Comparison of ENCODE assay signal across 27 cellular contexts in genomic region chr1:220708929-220709801, GRCh38. TPM values are rescaled to one million over a fixed set of nuclear protein-coding genes. Genes with fewer than 3 reads are reported as not detected.
DNase-seq lines count a peak whose midpoint lies in the region; ATAC-seq, FAIRE-seq and TF ChIP-seq lines count a peak whose summit lies in the region.
"Had no signal": no experiment of that assay in that cellular context is flagged by ENCODE, and none has a peak within 500 bp of the region (broad histone marks: within the 10 kb centered on the region; RNA-seq: fewer than 3 reads in every experiment).

No MANE protein-coding gene starts in this region.

- FAIRE-seq in colon (lab: Jason Lieb, UNC) (peak; percentile 21), small intestine (lab: Jason Lieb, UNC) (no peak)
- FAIRE-seq: astrocyte, keratinocyte had no signal

- DNase-seq in NCI-H2171 treated with DMSO at 0.1 percent for 48 hours (lab: John Stamatoyannopoulos, UW) (peak; percentile 57), NCI-H2171 (lab: John Stamatoyannopoulos, UW) (no peak), small intestine (peak; percentile 94), NCI-H146 treated with DMSO at 0.1 percent for 48 hours (lab: John Stamatoyannopoulos, UW; ENCODE audit: unreplicated experiment) (no peak), SW480 (ENCODE audit: low spot score) (no peak), smooth muscle cell (lab: John Stamatoyannopoulos, UW; ENCODE audit: unreplicated experiment) (no peak)
- DNase-seq: activated CD4-positive, alpha-beta T cell treated with anti-CD3 and anti-CD28 coated beads, Interleukin-2, amount 10 ng/mL, durations not matched to agents 7 days and 5 days; activated naive CD8-positive, alpha-beta T cell treated with anti-CD3 and anti-CD28 coated beads for 36 hours; BE2C; H9; mesenchymal stem cell; MM.1S; NCI-H1436; occipital lobe; PC-9; SJCRH30; spleen; stimulated activated CD4-positive, alpha-beta T cell treated with anti-CD3 and anti-CD28 coated beads, Interleukin-4, amount 100 ng/mL, for 4 hours; stimulated activated naive CD8-positive, alpha-beta T cell treated with anti-CD3 and anti-CD28 coated beads, Interleukin-15, amount 100 ng/mL, for 72 hours; T-helper 1 cell; tibial artery had no signal

- peaks cover 0 to 19% of the 10 kb centered on the region in 2 donors for H3K4me1 ChIP-seq in small intestine (ENCODE audit: control insufficient read depth in 2 of 2, insufficient read depth in 1 of 2, low read depth in 1 of 2, low read length in 1 of 2)
- no peaks in the 10 kb centered on the region for H3K4me1 ChIP-seq in smooth muscle cell (ENCODE audit: low read depth)
- H3K4me1 ChIP-seq: BE2C, tibial artery had no signal

- H3K36me3 ChIP-seq in small intestine (ENCODE audit: control insufficient read depth in 2 of 2, insufficient read depth in 2 of 2, low read length in 2 of 2) (no peaks in the 10 kb centered on the region), smooth muscle cell (ENCODE audit: low read depth) (no peaks in the 10 kb centered on the region)
- H3K36me3 ChIP-seq: BE2C, SJCRH30, spleen, tibial artery had no signal

- 9 to 49% (median 25%) methylated on average over 9 of the region's 9 CpGs for WGBS in small intestine, 3 donors
- WGBS in smooth muscle cell (ENCODE audit: low lambda C conversion rate): 84% methylated on average over 9 of the region's 9 CpGs

- no peak overlapping the region for H3K9ac ChIP-seq in smooth muscle cell (ENCODE audit: low read depth)

- no peaks in the 10 kb centered on the region for H4K20me1 ChIP-seq in smooth muscle cell (ENCODE audit: low read depth)

- H3F3A ChIP-seq in smooth muscle cell (ENCODE audit: low read depth): no peaks in the 10 kb centered on the region

- no peaks in the 10 kb centered on the region for H3K79me2 ChIP-seq in smooth muscle cell (ENCODE audit: low read depth)

- H3K4me3 ChIP-seq in small intestine (ENCODE audit: low read depth in 1 of 2, low read length in 2 of 2) (no peak overlapping the region), smooth muscle cell (no peak overlapping the region)
- H3K4me3 ChIP-seq: PC-9, SJCRH30, spleen, tibial artery had no signal

- H3K9me3 ChIP-seq in small intestine (ENCODE audit: control insufficient read depth, low read depth): no peaks in the 10 kb centered on the region
- H3K9me3 ChIP-seq in smooth muscle cell (replicated peaks; ENCODE audit: low read depth): no peaks in the 10 kb centered on the region
- H3K9me3 ChIP-seq: BE2C, SJCRH30, spleen, tibial artery had no signal

- no peak overlapping the region for H2AFZ ChIP-seq in smooth muscle cell (ENCODE audit: low read depth)
- H2AFZ ChIP-seq: PC-9 had no signal

- H3K27me3 ChIP-seq in small intestine (ENCODE audit: control insufficient read depth in 2 of 2, insufficient read depth in 2 of 2, low read length in 2 of 2) (no peaks in the 10 kb centered on the region), smooth muscle cell (ENCODE audit: low read depth) (no peaks in the 10 kb centered on the region)
- H3K27me3 ChIP-seq: BE2C, SJCRH30, spleen, tibial artery had no signal

- H3K27ac ChIP-seq in small intestine (ENCODE audit: low read depth in 1 of 2, low read length in 1 of 2) (peak overlapping the region; percentile 36 to 51), smooth muscle cell (ENCODE audit: low read depth) (no peak overlapping the region)
- H3K27ac ChIP-seq: epithelial cell of prostate, PC-9, SJCRH30, tibial artery had no signal

- peak; percentile 56 for ATAC-seq in GM21447 (IDR thresholded peaks at IDR 0.05; ENCODE audit: unreplicated experiment)

- no peak overlapping the region for H3K4me2 ChIP-seq in smooth muscle cell
- H3K4me2 ChIP-seq: PC-9 had no signal

- TF ChIP-seq CTCF in smooth muscle cell (IDR thresholded peaks at IDR 0.05; ENCODE audit: borderline replicate concordance, insufficient read depth, poor library complexity, severe bottlenecking): no peak

RNA-seq across cellular contexts. Expression of gene C1orf115, which starts 19.0 kb away (rescaled TPM):
- polyA plus RNA-seq in small intestine (100 to 1,000 TPM in 2 of 3 donors, 10 to 100 TPM in 1; 60.5 to 456 (median 313) TPM), smooth muscle cell (0.05 and 1.3 TPM in 2 replicates)
- total RNA-seq in smooth muscle cell: 0.22 and 1.2 TPM in 2 replicates

RNA-seq across cellular contexts. Expression of gene MTARC2, which starts 39.0 kb away (rescaled TPM):
- 10 to 100 TPM; 31.8 to 93.5 (median 76.2) TPM for polyA plus RNA-seq in small intestine
- 7.6 and 13.0 TPM in 2 replicates for total RNA-seq in smooth muscle cell
- 4.7 and 6.1 TPM in 2 replicates for polyA plus RNA-seq in smooth muscle cell
- total RNA-seq: activated CD4-positive, alpha-beta T cell treated with anti-CD3 and anti-CD28 coated beads, Interleukin-2, amount 10 ng/mL, durations not matched to agents 7 days and 5 days; activated naive CD8-positive, alpha-beta T cell treated with anti-CD3 and anti-CD28 coated beads for 36 hours; activated T-helper 2 cell treated with anti-CD3 and anti-CD28 coated beads, Interferon-gamma antibody, Interleukin-2, Interleukin-4, amounts not matched to agents 10 μg/mL and 5 μg/mL and 100 μg/mL, durations not matched to agents 14 hours and 24 hours and 36 hours had no signal

Comparison
In these comparisons a context has a peak if more than half of its experiments do, and no peak if none do; other contexts are left out.
1. DNase-seq: peak in NCI-H2171 treated with DMSO at 0.1 percent for 48 hours (single experiment) and small intestine (single experiment); none in NCI-H2171 (single experiment), NCI-H146 treated with DMSO at 0.1 percent for 48 hours (single experiment), SW480 (single experiment) and smooth muscle cell (single experiment).
2. RNA of gene C1orf115, which starts 19.0 kb away (polyA plus RNA-seq): 60.5 to 456 TPM in small intestine; 0.05 to 1.3 TPM in smooth muscle cell; every median in the first group is over 10 times any median in the second.